8 cellular contexts compared by ENCODE assay signal in the genomic region with DNA sequence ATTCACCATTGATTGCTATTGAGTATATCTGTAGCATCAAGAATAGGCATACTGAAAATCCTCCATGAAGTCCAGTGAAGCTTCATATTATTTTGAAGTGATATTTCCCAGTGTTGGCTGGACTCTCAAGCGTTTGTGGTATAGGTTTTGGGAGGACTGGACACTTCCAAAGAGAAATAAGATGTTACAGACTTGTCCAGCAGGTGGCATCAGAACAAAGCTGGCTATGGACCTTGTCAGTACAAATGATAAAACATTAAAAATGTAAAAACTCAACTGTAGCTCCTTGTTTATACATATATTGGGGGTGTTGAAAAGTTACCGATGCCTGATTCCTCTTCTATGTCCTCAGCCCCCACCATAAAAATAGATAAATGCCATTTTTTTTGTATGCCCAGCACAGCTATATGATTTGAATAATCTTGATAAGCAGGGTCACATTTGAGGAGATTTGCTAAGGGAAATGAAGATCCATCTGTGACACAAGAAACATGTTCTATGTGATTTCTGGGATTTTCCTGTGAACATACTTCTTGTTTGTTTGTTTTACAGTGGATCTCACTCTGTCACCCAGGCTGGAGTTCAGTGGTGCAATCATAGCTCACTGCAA. TPM values are rescaled to one million over a fixed set of nuclear protein-coding genes. Genes with fewer than 3 reads are reported as not detected.
DNase-seq lines count a peak whose midpoint lies in the region; ATAC-seq and TF ChIP-seq lines count a peak whose summit lies in the region.

No MANE protein-coding gene starts in this region.

- no peaks in the 10 kb centered on the region for H3K4me1 ChIP-seq in prostate gland (replicated peaks)

- H3K4me3 Mint-ChIP-seq in activated T-helper 2 cell treated with anti-CD3 and anti-CD28 coated beads, Interferon-gamma antibody, Interleukin-2, Interleukin-4, amounts not matched to agents 10 μg/mL and 5 μg/mL and 100 μg/mL, durations not matched to agents 14 hours and 24 hours and 36 hours (ENCODE audit: low read depth): no peak overlapping the region

- no peaks in the 10 kb centered on the region for H3K9me3 ChIP-seq in SU-DHL-6 (ENCODE audit: insufficient read depth, low read length)
- H3K9me3 ChIP-seq in prostate gland: no peaks in the 10 kb centered on the region

- H3K9me3 Mint-ChIP-seq in activated naive CD4-positive, alpha-beta T cell treated with anti-CD3 and anti-CD28 coated beads, Interleukin-2, amount 50 U/mL, for 72 hours: no peaks in the 10 kb centered on the region
- H3K9me3 Mint-ChIP-seq in activated T-helper 2 cell treated with anti-CD3 and anti-CD28 coated beads, Interferon-gamma antibody, Interleukin-2, Interleukin-4, amounts not matched to agents 10 μg/mL and 5 μg/mL and 100 μg/mL, durations not matched to agents 14 hours and 24 hours and 36 hours: no peaks in the 10 kb centered on the region

- ATAC-seq in activated naive CD4-positive, alpha-beta T cell treated with anti-CD3 and anti-CD28 coated beads, Interleukin-2, amount 50 U/mL, for 72 hours: peak; percentile 48 to 49

- no peak overlapping the region for H2AFZ ChIP-seq in SU-DHL-6 (ENCODE audit: low read depth, low read length, severe bottlenecking)

- DNase-seq in activated naive CD4-positive, alpha-beta T cell treated with anti-CD3 and anti-CD28 coated beads, Interleukin-2, amount 50 U/mL, for 72 hours (ENCODE audit: low spot score in 2 of 2): peak in 1 of 2 donors; percentile 30
- DNase-seq in activated naive CD4-positive, alpha-beta T cell treated with Interleukin-2 at 50 U/mL for 16 hours: no peak
- peak; percentile 32 for DNase-seq in Jurkat, Clone E6-1 (ENCODE audit: low read depth, low spot score)
- DNase-seq in fibroblast of the conjunctiva (ENCODE audit: low read depth) (peak; percentile 50), prostate gland (ENCODE audit: low spot score) (peak; percentile 28), GM19238 (ENCODE audit: insufficient read length, low spot score) (no peak)
- DNase-seq in activated T-helper 2 cell treated with anti-CD3 and anti-CD28 coated beads, Interferon-gamma antibody, Interleukin-2, Interleukin-4, amounts not matched to agents 10 μg/mL and 5 μg/mL and 100 μg/mL, durations not matched to agents 14 hours and 24 hours and 36 hours (ENCODE audit: low spot score): no peak

- H3K27ac Mint-ChIP-seq in activated naive CD4-positive, alpha-beta T cell treated with anti-CD3 and anti-CD28 coated beads, Interleukin-2, amount 50 U/mL, for 72 hours: no peak overlapping the region
- H3K27ac Mint-ChIP-seq in activated T-helper 2 cell treated with anti-CD3 and anti-CD28 coated beads, Interferon-gamma antibody, Interleukin-2, Interleukin-4, amounts not matched to agents 10 μg/mL and 5 μg/mL and 100 μg/mL, durations not matched to agents 14 hours and 24 hours and 36 hours: no peak overlapping the region

- TF ChIP-seq CTCF in SU-DHL-6 (IDR thresholded peaks at IDR 0.05; ENCODE audit: insufficient read depth, low read length, poor library complexity, severe bottlenecking) (peak; percentile 65), prostate gland (IDR thresholded peaks at IDR 0.05) (peak; percentile 21 to 53 (median 48))

- H3K4me2 ChIP-seq in SU-DHL-6 (ENCODE audit: low read depth, low read length, poor library complexity, severe bottlenecking): no peak overlapping the region

- H3K9ac ChIP-seq in SU-DHL-6 (ENCODE audit: low read length): no peak overlapping the region

- intact Hi-C loops in prostate gland (cut with DNase I): no loop called here
- intact Hi-C loops in activated T-helper 2 cell treated with anti-CD3 and anti-CD28 coated beads, Interferon-gamma antibody, Interleukin-2, Interleukin-4, amounts not matched to agents 10 μg/mL and 5 μg/mL and 100 μg/mL, durations not matched to agents 14 hours and 24 hours and 36 hours (cut with micrococcal nuclease): loop anchor here (10.0 kb wide), 2 partner anchors 75 to 285 kb away; no protein-coding TSS in a partner anchor

- H3K36me3 Mint-ChIP-seq in activated naive CD4-positive, alpha-beta T cell treated with anti-CD3 and anti-CD28 coated beads, Interleukin-2, amount 50 U/mL, for 72 hours: no peaks in the 10 kb centered on the region
- H3K36me3 Mint-ChIP-seq in activated T-helper 2 cell treated with anti-CD3 and anti-CD28 coated beads, Interferon-gamma antibody, Interleukin-2, Interleukin-4, amounts not matched to agents 10 μg/mL and 5 μg/mL and 100 μg/mL, durations not matched to agents 14 hours and 24 hours and 36 hours (ENCODE audit: low read depth): no peaks in the 10 kb centered on the region

- no peaks in the 10 kb centered on the region for H3K27me3 ChIP-seq in SU-DHL-6 (ENCODE audit: low read length)
- H3K27me3 ChIP-seq in prostate gland (replicated peaks; ENCODE audit: insufficient read depth): no peaks in the 10 kb centered on the region

- no peak for TF ChIP-seq POLR2A in prostate gland (IDR thresholded peaks at IDR 0.05)

- H3K36me3 ChIP-seq in SU-DHL-6 (ENCODE audit: low read length) (no peaks in the 10 kb centered on the region), prostate gland (no peaks in the 10 kb centered on the region)

- H3K27ac ChIP-seq in SU-DHL-6 (ENCODE audit: low read depth, low read length): no peak overlapping the region
- H3K27ac ChIP-seq in prostate gland: no peak overlapping the region

- H4K20me1 ChIP-seq in SU-DHL-6 (ENCODE audit: low read depth, low read length): no peaks in the 10 kb centered on the region

- no peaks in the 10 kb centered on the region for H3K4me1 Mint-ChIP-seq in activated T-helper 2 cell treated with anti-CD3 and anti-CD28 coated beads, Interferon-gamma antibody, Interleukin-2, Interleukin-4, amounts not matched to agents 10 μg/mL and 5 μg/mL and 100 μg/mL, durations not matched to agents 14 hours and 24 hours and 36 hours (ENCODE audit: low read depth)

- H3K79me2 ChIP-seq in SU-DHL-6 (ENCODE audit: insufficient read depth, low read length): no peaks in the 10 kb centered on the region

- no peaks in the 10 kb centered on the region for H3K9me2 ChIP-seq in SU-DHL-6 (replicated peaks; ENCODE audit: insufficient read depth, low read length)

- 11% methylated on average over 2 of the region's 2 CpGs for WGBS in prostate gland

- no peak overlapping the region for H3K4me3 ChIP-seq in Jurkat, Clone E6-1 (ENCODE audit: low read length)
- H3K4me3 ChIP-seq in SU-DHL-6 (ENCODE audit: insufficient read depth, low read length, poor library complexity, severe bottlenecking): no peak overlapping the region
- H3K4me3 ChIP-seq in prostate gland: no peak overlapping the region

- H3F3A ChIP-seq in SU-DHL-6 (ENCODE audit: insufficient read depth): no peaks in the 10 kb centered on the region

- H3K27me3 Mint-ChIP-seq in activated T-helper 2 cell treated with anti-CD3 and anti-CD28 coated beads, Interferon-gamma antibody, Interleukin-2, Interleukin-4, amounts not matched to agents 10 μg/mL and 5 μg/mL and 100 μg/mL, durations not matched to agents 14 hours and 24 hours and 36 hours (ENCODE audit: low read depth): peaks cover 11% of the 10 kb centered on the region

RNA-seq across cellular contexts. Expression of a gene that starts 54.5 kb away (rescaled TPM):
- total RNA-seq in activated naive CD4-positive, alpha-beta T cell treated with anti-CD3 and anti-CD28 coated beads, Interleukin-2, amount 50 U/mL, for 72 hours: 1 to 10 TPM in 1 of 2 donors, not detected in 1; 1.1 TPM
- polyA plus RNA-seq in Jurkat, Clone E6-1 (2012; ENCODE audit: insufficient read depth, insufficient read length): not detected
- not detected for total RNA-seq in prostate gland
- total RNA-seq in activated T-helper 2 cell treated with anti-CD3 and anti-CD28 coated beads, Interferon-gamma antibody, Interleukin-2, Interleukin-4, amounts not matched to agents 10 μg/mL and 5 μg/mL and 100 μg/mL, durations not matched to agents 14 hours and 24 hours and 36 hours: not detected in 2 replicates

Comparison
In these comparisons a context has a peak if more than half of its experiments do, and no peak if none do; other contexts are left out.
1. DNase-seq: peak in Jurkat, Clone E6-1 (single experiment), fibroblast of the conjunctiva (single experiment) and prostate gland (single experiment); none in activated naive CD4-positive, alpha-beta T cell treated with Interleukin-2 at 50 U/mL for 16 hours (single experiment), GM19238 (single experiment) and activated T-helper 2 cell treated with anti-CD3 and anti-CD28 coated beads, Interferon-gamma antibody, Interleukin-2, Interleukin-4, amounts not matched to agents 10 μg/mL and 5 μg/mL and 100 μg/mL, durations not matched to agents 14 hours and 24 hours and 36 hours (single experiment).